ENCODE assay signal across 11 cellular contexts in genomic region chr17:32497431-32498205, GRCh38. TPM values are rescaled to one million over a fixed set of nuclear protein-coding genes. Genes with fewer than 3 reads are reported as not detected.
DNase-seq lines count a peak whose midpoint lies in the region; ATAC-seq, FAIRE-seq and TF ChIP-seq lines count a peak whose summit lies in the region.
"Had no signal": no experiment of that assay in that cellular context is flagged by ENCODE, and none has a peak within 500 bp of the region (broad histone marks: within the 10 kb centered on the region; RNA-seq: fewer than 3 reads in every experiment).

No MANE protein-coding gene starts in this region.

- H3K27me3 ChIP-seq in K562 (ENCODE audit: control insufficient read depth in 2 of 2, insufficient read depth in 2 of 2, low read length in 2 of 2): no peaks in the 10 kb centered on the region
- no peaks in the 10 kb centered on the region for H3K27me3 ChIP-seq in naive thymus-derived CD4-positive, alpha-beta T cell (ENCODE audit: control insufficient read depth in 2 of 2, insufficient read depth in 2 of 2, low read length in 2 of 2)

- no peak overlapping the region for H3K4me2 ChIP-seq in K562 (ENCODE audit: insufficient read depth, low read length)

- TF ChIP-seq CTCF in HEK293 (tag by site-specific recombination; IDR thresholded peaks at IDR 0.05) (peak; percentile 45), K562 (IDR thresholded peaks at IDR 0.05 in 2 of 3, conservative IDR thresholded peaks at IDR 0.05 in 1 of 3; ENCODE audit: insufficient read depth in 2 of 3, low read depth in 1 of 3, low read length in 3 of 3) (peak; percentile 29 to 34 (median 31); a peak in 3 of 6 replicates)

- H3K4me1 ChIP-seq in HEK293 (ENCODE audit: control insufficient read depth, insufficient read depth, low read length) (peaks cover 5% of the 10 kb centered on the region; the same call in 1 of the 2 replicates), K562 (replicated peaks in 1 of 2; ENCODE audit: control insufficient read depth in 2 of 2, insufficient read depth in 2 of 2, low read length in 2 of 2) (peaks cover 0 to 4% of the 10 kb centered on the region in 2 experiments; a peak in 1 of 5 replicates)
- peaks cover 13 to 49% of the 10 kb centered on the region in 2 donors for H3K4me1 ChIP-seq in naive thymus-derived CD4-positive, alpha-beta T cell (ENCODE audit: control insufficient read depth in 2 of 2, insufficient read depth in 2 of 2, low read length in 2 of 2)

- no peaks in the 10 kb centered on the region for H3K9me1 ChIP-seq in K562 (ENCODE audit: control insufficient read depth, insufficient read depth, low read length)

- H3K9ac ChIP-seq in K562 (ENCODE audit: insufficient read depth in 1 of 2, low read depth in 2 of 2, low read length in 2 of 2): peak overlapping the region in 1 of 2 experiments; percentile 65; a peak in 1 of 4 replicates

- H3K36me3 ChIP-seq in HEK293 (ENCODE audit: control insufficient read depth in 2 of 2, insufficient read depth in 1 of 2, low read length in 2 of 2): no peaks in the 10 kb centered on the region
- no peaks in the 10 kb centered on the region; the same call in 2 of the 3 replicates for H3K36me3 ChIP-seq in K562 (ENCODE audit: control insufficient read depth, insufficient read depth, low read length)
- H3K36me3 ChIP-seq in naive thymus-derived CD4-positive, alpha-beta T cell (ENCODE audit: control insufficient read depth in 2 of 3, insufficient read depth in 3 of 3, low read length in 3 of 3): no peaks in the 10 kb centered on the region

- no peak overlapping the region for H3K4me3 ChIP-seq in HEK293 (ENCODE audit: low read depth, low read length)
- no peak overlapping the region for H3K4me3 ChIP-seq in K562
- no peak overlapping the region for H3K4me3 ChIP-seq in naive thymus-derived CD4-positive, alpha-beta T cell (ENCODE audit: low read length)

- peaks cover 0 to 5% (median 0%) of the 10 kb centered on the region in 11 donors for H3K9me3 Mint-ChIP-seq in naive thymus-derived CD4-positive, alpha-beta T cell
- H3K9me3 Mint-ChIP-seq: naive B cell had no signal

- H3K4me1 Mint-ChIP-seq in naive thymus-derived CD4-positive, alpha-beta T cell: peaks cover 22 to 82% (median 46%) of the 10 kb centered on the region in 7 donors

- DNase-seq in AG20443 (ENCODE audit: low spot score) (peak; percentile 31), K562 (ENCODE audit: extremely low read depth in 1 of 4, low spot score in 3 of 4) (no peak), AG08396 (ENCODE audit: low spot score) (no peak), NCI-H510A treated with DMSO at 0.1 percent for 48 hours (lab: John Stamatoyannopoulos, UW) (no peak), foreskin melanocyte (no peak)
- no peak for DNase-seq in naive thymus-derived CD4-positive, alpha-beta T cell
- DNase-seq: activated T-cell treated with anti-CD3 and anti-CD28 coated beads, Interleukin-2, amount 50 U/mL, for 1 hour; naive B cell; NK-92 treated with Interleukin-12 subunit alpha and Interleukin-12 subunit beta, amount 100 ng/mL, for 24 hours had no signal

- TF ChIP-seq POLR2A in K562 (conservative IDR thresholded peaks at IDR 0.05): no peak

- in situ Hi-C loops in K562 (cut with MboI): no loop called here

- H3K27ac ChIP-seq in HEK293 (ENCODE audit: extremely low read depth, low read depth, low read length) (no peak overlapping the region), K562 (ENCODE audit: extremely low read depth, low read depth, low read length) (no peak overlapping the region)
- no peak overlapping the region for H3K27ac ChIP-seq in naive thymus-derived CD4-positive, alpha-beta T cell (ENCODE audit: low read depth, low read length)

- H2AFZ ChIP-seq in K562 (ENCODE audit: low read depth, low read length): no peak overlapping the region

- H3K4me3 Mint-ChIP-seq in naive thymus-derived CD4-positive, alpha-beta T cell: peak overlapping the region in 1 of 10 donors; percentile 16

- intact Hi-C loops in K562 (cut with micrococcal nuclease): no loop called here
- intact Hi-C loops in naive thymus-derived CD4-positive, alpha-beta T cell (cut with micrococcal nuclease): no loop called here

- peaks cover 0 to 2% (median 0%) of the 10 kb centered on the region in 5 donors for H3K36me3 Mint-ChIP-seq in naive thymus-derived CD4-positive, alpha-beta T cell
- H3K36me3 Mint-ChIP-seq: naive B cell had no signal

- WGBS in K562 (ENCODE audit: insufficient coverage, low coverage, missing lambda C conversion rate): 43% methylated on average over 16 of the region's 18 CpGs

- POLR2A ChIA-PET in HEK293 (lab: Yijun Ruan, JAX) (interaction anchor here (1.0 kb wide), 1 partner anchor 11 kb away, joined by 3 read pairs; the partner anchor contains the start of gene CDK5R1), K562 (lab: Yijun Ruan, JAX) (interaction anchor here (1.4 kb wide), 1 partner anchor 9 kb away, joined by 7 read pairs; no protein-coding TSS in a partner anchor)
- POLR2A ChIA-PET in naive thymus-derived CD4-positive, alpha-beta T cell (lab: Charles Lee): interaction anchor here (1.3 to 10.3 kb wide), 2 partner anchors 9 to 13 kb away, joined by 5 to 191 read pairs; partner anchors contain the start of gene CDK5R1

- H3K27me3 Mint-ChIP-seq in naive thymus-derived CD4-positive, alpha-beta T cell: no peaks in the 10 kb centered on the region
- H3K27me3 Mint-ChIP-seq: naive B cell had no signal

- CTCF ChIA-PET in HEK293 (lab: Yijun Ruan, JAX) (interaction anchor here (0.6 to 1.7 kb wide), 7 partner anchors 11 to 257 kb away, joined by 3 to 8 read pairs (median 4); partner anchors contain the start of gene CDK5R1), K562 (lab: Yijun Ruan, JAX; ENCODE audit: low intra/inter-chr PET ratio) (interaction anchor here (0.9 kb wide), 1 partner anchor 258 kb away, joined by 3 read pairs; no protein-coding TSS in a partner anchor)
- CTCF ChIA-PET in naive thymus-derived CD4-positive, alpha-beta T cell (lab: Charles Lee): interaction anchor here (1.6 kb wide), 1 partner anchor 35 kb away, joined by 4 read pairs; no protein-coding TSS in a partner anchor

- 0 out of 2 replicates have a peak, but pooled peaks cover 4% of the 10 kb centered on the region for H4K20me1 ChIP-seq in K562 (replicated peaks; ENCODE audit: control insufficient read depth, insufficient read depth, low read length)

- TF ChIP-seq EP300 in K562 (IDR thresholded peaks at IDR 0.05; ENCODE audit: low read length): no peak

- TF ChIP-seq RAD21 in K562 (CRISPR knock-in tag; conservative IDR thresholded peaks at IDR 0.05 in 1 of 2, IDR thresholded peaks at IDR 0.05 in 1 of 2): peak in 1 of 2 experiments; percentile 41; a peak in 2 of 4 replicates

- H3K9me3 ChIP-seq in HEK293 (ENCODE audit: control insufficient read depth, insufficient read depth, low read depth, low read length) (no peaks in the 10 kb centered on the region), K562 (replicated peaks; ENCODE audit: control insufficient read depth, insufficient read depth, low read depth, low read length) (no peaks in the 10 kb centered on the region)
- H3K9me3 ChIP-seq in naive thymus-derived CD4-positive, alpha-beta T cell (ENCODE audit: control insufficient read depth in 2 of 3, low read length in 3 of 3): no peaks in the 10 kb centered on the region

- FAIRE-seq in K562 (lab: Jason Lieb, UNC): no peak

- peak overlapping the region in 5 of 9 donors; percentile 24 to 81 (median 72) for H3K27ac Mint-ChIP-seq in naive thymus-derived CD4-positive, alpha-beta T cell

- no peaks in the 10 kb centered on the region for H3K79me2 ChIP-seq in K562 (ENCODE audit: control insufficient read depth, insufficient read depth, low read length)

- ATAC-seq in K562 (peak; percentile 76), HG03354 (IDR thresholded peaks at IDR 0.05; ENCODE audit: poor library complexity, severe bottlenecking, unreplicated experiment) (no peak)
- ATAC-seq in naive thymus-derived CD4-positive, alpha-beta T cell: no peak

- no TSS peak for BruUV-seq in K562 (replicated peaks; lab: Mats Ljungman, UMichigan)

RNA-seq across cellular contexts. Expression of gene CDK5R1, which starts 10.8 kb away (rescaled TPM):
- 4.2 and 6.9 TPM in 2 replicates for total RNA-seq in K562 (2011; cell fraction: chromatin; rRNA removed; ENCODE audit: low replicate concordance)
- 5.5 and 5.9 TPM in 2 replicates for total RNA-seq in K562 (2011; cell fraction: nucleolus; rRNA removed)
- 3.9 and 4.9 TPM in 2 replicates for total RNA-seq in K562 (2011; cell fraction: nucleoplasm; rRNA removed)
- total RNA-seq in K562 (2014; rRNA removed) (2.5 and 3.1 TPM in 2 replicates), K562 (2014; rRNA removed; fragmentation: Illumina TruSeq; extraction: Trizol) (1.9 and 2.3 TPM in 2 replicates), K562 (2015; rRNA removed; fragmentation: Illumina TruSeq; extraction: Trizol) (2.6 and 3.1 TPM in 2 replicates), K562 (2021) (4.5 and 4.8 TPM in 2 replicates)
- polyA plus RNA-seq in K562 (2011; rRNA removed) (0.79 and 1.4 TPM in 2 replicates), K562 (2014; fragmentation: Illumina TruSeq; extraction: Trizol) (2.4 TPM in 2 replicates), K562 (2014; fragmentation: Nextera tagmentation; extraction: Ambion mirVana) (under 1 TPM; 0.10 to 0.20 TPM), K562 (2014; rRNA removed) (1.8 and 2.0 TPM in 2 replicates)
- 0.66 and 1.7 TPM in 2 replicates for polyA plus RNA-seq in K562 (2011; cell fraction: cytosol; rRNA removed)
- polyA plus RNA-seq in K562 (2011; cell fraction: nucleus; rRNA removed): 2.0 and 5.0 TPM in 2 replicates
- polyA plus RNA-seq in K562 (2012): 1.1 and 2.1 TPM in 2 replicates
- 0.72 and 1.6 TPM in 2 replicates for polyA minus RNA-seq in K562 (2011; rRNA and poly(A)+ RNA removed)
- polyA minus RNA-seq in K562 (2011; cell fraction: cytosol; rRNA and poly(A)+ RNA removed): 1.5 and 2.0 TPM in 2 replicates
- 2.3 and 3.9 TPM in 2 replicates for polyA minus RNA-seq in K562 (2011; cell fraction: nucleus; rRNA and poly(A)+ RNA removed)
- 10 to 100 TPM in 3 of 5 experiments, 1 to 10 TPM in 2; 4.9 to 21.2 (median 12.2) TPM for total RNA-seq in naive thymus-derived CD4-positive, alpha-beta T cell
- polyA plus RNA-seq in naive thymus-derived CD4-positive, alpha-beta T cell: 1 to 10 TPM; 5.6 to 7.5 TPM

RNA-seq across cellular contexts. Expression of gene PSMD11, which starts 53.3 kb away (rescaled TPM):
- total RNA-seq in K562 (2011; cell fraction: chromatin; rRNA removed; ENCODE audit: low replicate concordance): 182 and 249 TPM in 2 replicates
- total RNA-seq in K562 (2011; cell fraction: nucleolus; rRNA removed): 104 and 110 TPM in 2 replicates
- total RNA-seq in K562 (2011; cell fraction: nucleoplasm; rRNA removed): 139 and 186 TPM in 2 replicates
- total RNA-seq in K562 (2014; rRNA removed) (77.1 and 104 TPM in 2 replicates), K562 (2014; rRNA removed; fragmentation: Illumina TruSeq; extraction: Trizol) (118 and 128 TPM in 2 replicates), K562 (2015; rRNA removed; fragmentation: Illumina TruSeq; extraction: Trizol) (109 and 127 TPM in 2 replicates), K562 (2021) (169 and 171 TPM in 2 replicates)
- polyA plus RNA-seq in K562 (2011; rRNA removed) (97.6 and 185 TPM in 2 replicates), K562 (2014; fragmentation: Illumina TruSeq; extraction: Trizol) (125 and 137 TPM in 2 replicates), K562 (2014; fragmentation: Nextera tagmentation; extraction: Ambion mirVana) (100 to 1,000 TPM; 316 to 378 TPM), K562 (2014; rRNA removed) (142 and 158 TPM in 2 replicates)
- polyA plus RNA-seq in K562 (2011; cell fraction: cytosol; rRNA removed): 51.9 and 80.2 TPM in 2 replicates
- polyA plus RNA-seq in K562 (2011; cell fraction: nucleus; rRNA removed): 56.7 and 72.5 TPM in 2 replicates
- 51.5 and 151 TPM in 2 replicates for polyA plus RNA-seq in K562 (2012)
- 138 and 285 TPM in 2 replicates for polyA minus RNA-seq in K562 (2011; rRNA and poly(A)+ RNA removed)
- 46.8 and 99.5 TPM in 2 replicates for polyA minus RNA-seq in K562 (2011; cell fraction: cytosol; rRNA and poly(A)+ RNA removed)
- 52.4 and 62.1 TPM in 2 replicates for polyA minus RNA-seq in K562 (2011; cell fraction: nucleus; rRNA and poly(A)+ RNA removed)
- total RNA-seq in naive thymus-derived CD4-positive, alpha-beta T cell: 100 to 1,000 TPM in 1 of 5 experiments, 10 to 100 TPM in 4; 60.1 to 112 (median 67.5) TPM
- 100 to 1,000 TPM; 102 to 103 TPM for polyA plus RNA-seq in naive thymus-derived CD4-positive, alpha-beta T cell
